Comparison of ENCODE assay signal across 11 cellular contexts in genomic region chr16:82761858-82762257, GRCh38.
A peak's percentile ranks its signal among the peaks of the same experiment; 100 is the strongest.
DNase-seq lines count a peak whose midpoint lies in the region; ATAC-seq and TF ChIP-seq lines count a peak whose summit lies in the region.
"Had no signal": no experiment of that assay in that cellular context is flagged by ENCODE, and none has a peak within 500 bp of the region (broad histone marks: within the 10 kb centered on the region; RNA-seq: fewer than 3 reads in every experiment).

No MANE protein-coding gene starts in this region.

- no peaks in the 10 kb centered on the region for H3K36me3 ChIP-seq in liver (ENCODE audit: control insufficient read depth in 4 of 4, insufficient read depth in 3 of 4, low read depth in 1 of 4, low read length in 3 of 4)
- H3K36me3 ChIP-seq in vagina = no peaks in the 10 kb centered on the region
- H3K36me3 ChIP-seq: esophagus squamous epithelium had no signal

- ATAC-seq in activated naive CD8-positive, alpha-beta T cell treated with anti-CD3 and anti-CD28 coated beads, Interleukin-2, amount 50 U/mL, for 24 hours = no peak
- ATAC-seq in HG03039 (IDR thresholded peaks at IDR 0.05; ENCODE audit: unreplicated experiment) = no peak

- H3K27ac Mint-ChIP-seq in activated naive CD8-positive, alpha-beta T cell = no peak overlapping the region
- no peak overlapping the region for H3K27ac Mint-ChIP-seq in activated naive CD8-positive, alpha-beta T cell treated with anti-CD3 and anti-CD28 coated beads, Interleukin-2, amount 50 U/mL, for 24 hours
- H3K27ac Mint-ChIP-seq: nephron progenitor cell had no signal

- H3K4me1 Mint-ChIP-seq in activated naive CD8-positive, alpha-beta T cell (ENCODE audit: low read depth) = peaks cover 11% of the 10 kb centered on the region
- H3K4me1 Mint-ChIP-seq in activated naive CD8-positive, alpha-beta T cell treated with anti-CD3 and anti-CD28 coated beads, Interleukin-2, amount 50 U/mL, for 24 hours = peaks cover 6% of the 10 kb centered on the region
- H3K4me1 Mint-ChIP-seq: nephron progenitor cell had no signal

- peaks cover 6 to 17% (median 13%) of the 10 kb centered on the region in 4 donors for H3K4me1 ChIP-seq in liver (ENCODE audit: control insufficient read depth in 4 of 4, insufficient read depth in 4 of 4, low read length in 3 of 4)
- peaks cover 18% of the 10 kb centered on the region for H3K4me1 ChIP-seq in vagina

- peak overlapping the region; percentile 33 for H3K27ac ChIP-seq in cingulate gyrus (ENCODE audit: low read depth, low read length)
- H3K27ac ChIP-seq in liver (ENCODE audit: low read depth in 1 of 2, low read length in 2 of 2) = peak overlapping the region; percentile 28 to 54
- H3K27ac ChIP-seq in vagina = peak overlapping the region; percentile 0

- no peak for TF ChIP-seq CTCF in liver (IDR thresholded peaks at IDR 0.05; ENCODE audit: low read depth, low read length, missing input control)
- no peak for TF ChIP-seq CTCF in vagina (IDR thresholded peaks at IDR 0.05)

- peak overlapping the region in 1 of 2 donors; percentile 36 for H3K9ac ChIP-seq in liver (ENCODE audit: low read depth in 1 of 2, low read length in 2 of 2)

- intact Hi-C loops in vagina (cut with DNase I) = no loop called here

- no peaks in the 10 kb centered on the region for H3K36me3 Mint-ChIP-seq in activated naive CD8-positive, alpha-beta T cell
- H3K36me3 Mint-ChIP-seq in activated naive CD8-positive, alpha-beta T cell treated with anti-CD3 and anti-CD28 coated beads, Interleukin-2, amount 50 U/mL, for 24 hours (ENCODE audit: low read depth) = no peaks in the 10 kb centered on the region

- H3K4me3 ChIP-seq in liver (ENCODE audit: low read depth in 1 of 3, low read length in 3 of 3) (peak overlapping the region in 2 of 3 donors; percentile 14 to 19), vagina (peak overlapping the region in 1 of 2 donors; percentile 9)

- peak overlapping the region; percentile 53 for H3K4me3 Mint-ChIP-seq in activated naive CD8-positive, alpha-beta T cell
- H3K4me3 Mint-ChIP-seq in activated naive CD8-positive, alpha-beta T cell treated with anti-CD3 and anti-CD28 coated beads, Interleukin-2, amount 50 U/mL, for 24 hours = no peak overlapping the region
- H3K4me3 Mint-ChIP-seq: nephron progenitor cell had no signal

- no peak for TF ChIP-seq RAD21 in liver (IDR thresholded peaks at IDR 0.05)

- WGBS in liver = 5% methylated on average over 3 of the region's 3 CpGs

- no peak for TF ChIP-seq POLR2A in vagina (IDR thresholded peaks at IDR 0.05)

- DNase-seq in activated naive CD8-positive, alpha-beta T cell treated with anti-CD3 and anti-CD28 coated beads, Interleukin-2, amount 50 U/mL, for 24 hours = no peak
- DNase-seq in vagina (ENCODE audit: extremely low spot score in 2 of 2) (no peak), NCI-H1436 treated with DMSO at 0.1 percent for 48 hours (lab: John Stamatoyannopoulos, UW) (no peak), AML-193 (lab: John Stamatoyannopoulos, UW) (no peak)
- DNase-seq: esophagus squamous epithelium, nephron progenitor cell, SHP77 treated with DMSO at 0.1 percent for 48 hours had no signal

- peaks cover 5% of the 10 kb centered on the region for H3K27me3 Mint-ChIP-seq in activated naive CD8-positive, alpha-beta T cell
- peaks cover 11% of the 10 kb centered on the region for H3K27me3 Mint-ChIP-seq in activated naive CD8-positive, alpha-beta T cell treated with anti-CD3 and anti-CD28 coated beads, Interleukin-2, amount 50 U/mL, for 24 hours

- H3K9me3 ChIP-seq in liver (ENCODE audit: control insufficient read depth in 4 of 4, low read length in 3 of 4) = no peaks in the 10 kb centered on the region
- H3K9me3 ChIP-seq in vagina = no peaks in the 10 kb centered on the region
- H3K9me3 ChIP-seq: esophagus squamous epithelium had no signal

- no peaks in the 10 kb centered on the region for H3K9me3 Mint-ChIP-seq in activated naive CD8-positive, alpha-beta T cell (ENCODE audit: low read depth)
- H3K9me3 Mint-ChIP-seq in activated naive CD8-positive, alpha-beta T cell treated with anti-CD3 and anti-CD28 coated beads, Interleukin-2, amount 50 U/mL, for 24 hours = no peaks in the 10 kb centered on the region
- H3K9me3 Mint-ChIP-seq: nephron progenitor cell had no signal

- H3K27me3 ChIP-seq in liver (ENCODE audit: control insufficient read depth in 4 of 4, insufficient read depth in 4 of 4, low read length in 3 of 4) (no peaks in the 10 kb centered on the region), vagina (no peaks in the 10 kb centered on the region)
- H3K27me3 ChIP-seq: esophagus squamous epithelium had no signal

TF ChIP-seq in liver, 16 proteins besides CTCF, POLR2A, EP300 and RAD21:
- TF ChIP-seq SP1 (IDR thresholded peaks at IDR 0.05) (peak; percentile 83), HNF4G (IDR thresholded peaks at IDR 0.05) (peak; percentile 79), MAX (IDR thresholded peaks at IDR 0.05) (peak; percentile 52), HNF4A (conservative IDR thresholded peaks at IDR 0.05) (peak; percentile 91 to 96), REST (IDR thresholded peaks at IDR 0.05) (no peak), RXRA (IDR thresholded peaks at IDR 0.05) (peak; percentile 57 to 60), TAF1 (conservative IDR thresholded peaks at IDR 0.05) (no peak)
TF ChIP-seq in liver: peak in this region for 5.
